In genomic region chr11:34977039-34977906, GRCh38 we compare ENCODE assay signal across 1 cellular context.
TF ChIP-seq lines count a peak whose summit lies in the region.

No MANE protein-coding gene starts in this region.

TF ChIP-seq in HepG2, 621 proteins besides CTCF, POLR2A, EP300 and RAD21 (continued from another document):
- TF ChIP-seq ZHX2 (IDR thresholded peaks at IDR 0.05; ENCODE audit: low read depth) (no peak), ZHX2 (CRISPR knock-in tag; IDR thresholded peaks at IDR 0.05; ENCODE audit: borderline replicate concordance) (no peak), GZF1 (CRISPR knock-in tag; IDR thresholded peaks at IDR 0.05) (no peak), ZNF329 (CRISPR knock-in tag; IDR thresholded peaks at IDR 0.05; ENCODE audit: low read depth) (no peak), NFIB (CRISPR knock-in tag; IDR thresholded peaks at IDR 0.05; ENCODE audit: borderline replicate concordance) (no peak), TBL1XR1 (IDR thresholded peaks at IDR 0.05; ENCODE audit: borderline replicate concordance, low read length, partially characterized antibody) (no peak), SMARCC2 (IDR thresholded peaks at IDR 0.05) (no peak), ZNF382 (CRISPR knock-in tag; IDR thresholded peaks at IDR 0.05; ENCODE audit: borderline replicate concordance) (no peak), ZNF276 (CRISPR knock-in tag; IDR thresholded peaks at IDR 0.05; ENCODE audit: low read depth) (no peak), ZNF550 (CRISPR knock-in tag; IDR thresholded peaks at IDR 0.05; ENCODE audit: borderline replicate concordance) (no peak), ZNF354B (CRISPR knock-in tag; IDR thresholded peaks at IDR 0.05) (no peak), ZNF724P (CRISPR knock-in tag; IDR thresholded peaks at IDR 0.05; ENCODE audit: borderline replicate concordance) (no peak)
